Comparison of ENCODE assay signal across 8 cellular contexts in genomic region chr9:128001411-128002298, GRCh38. TPM values are rescaled to one million over a fixed set of nuclear protein-coding genes. Genes with fewer than 3 reads are reported as not detected.
A peak's percentile ranks its signal among the peaks of the same experiment; 100 is the strongest.
DNase-seq lines count a peak whose midpoint lies in the region; ATAC-seq and TF ChIP-seq lines count a peak whose summit lies in the region.

No MANE protein-coding gene starts in this region.

- no peaks in the 10 kb centered on the region for H3K27me3 Mint-ChIP-seq in mesothelial cell of epicardium (ENCODE audit: low read depth)

- H3K4me3 ChIP-seq in AG10803 (ENCODE audit: low read length), result no peak overlapping the region

- H3K36me3 Mint-ChIP-seq in mesothelial cell of epicardium, result peaks cover 2% of the 10 kb centered on the region
- no peaks in the 10 kb centered on the region for H3K36me3 Mint-ChIP-seq in stimulated activated effector memory CD8-positive, alpha-beta T cell treated with anti-CD3 and anti-CD28 coated beads, Interleukin-12 subunit alpha, Interleukin-12 subunit beta, amount 100 ng/mL, for 72 hours

- peak overlapping the region; percentile 5 for H3K27ac Mint-ChIP-seq in mesothelial cell of epicardium
- no peak overlapping the region for H3K27ac Mint-ChIP-seq in stimulated activated effector memory CD8-positive, alpha-beta T cell treated with anti-CD3 and anti-CD28 coated beads, Interleukin-12 subunit alpha, Interleukin-12 subunit beta, amount 100 ng/mL, for 72 hours

- no peak overlapping the region for H3K4me3 Mint-ChIP-seq in mesothelial cell of epicardium
- no peak overlapping the region for H3K4me3 Mint-ChIP-seq in stimulated activated effector memory CD8-positive, alpha-beta T cell treated with anti-CD3 and anti-CD28 coated beads, Interleukin-12 subunit alpha, Interleukin-12 subunit beta, amount 100 ng/mL, for 72 hours

- DNase-seq in AG10803 (ENCODE audit: low read depth) (peak; percentile 90), NCI-H460 (ENCODE audit: extremely low read depth, low read depth) (peak; percentile 91), dermis blood vessel endothelial cell (peak; percentile 86), mesothelial cell of epicardium (ENCODE audit: low spot score in 2 of 2, unreplicated experiment in 2 of 2) (no peak), COLO829 (ENCODE audit: low spot score) (no peak), NCI-H526 (lab: John Stamatoyannopoulos, UW) (no peak)
- no peak for DNase-seq in stimulated activated effector memory CD8-positive, alpha-beta T cell treated with anti-CD3 and anti-CD28 coated beads, Interleukin-12 subunit alpha, Interleukin-12 subunit beta, amount 100 ng/mL, for 72 hours (ENCODE audit: low spot score in 2 of 2)

- H3K4me1 Mint-ChIP-seq in mesothelial cell of epicardium, result peaks cover 17% of the 10 kb centered on the region
- H3K4me1 Mint-ChIP-seq in stimulated activated effector memory CD8-positive, alpha-beta T cell treated with anti-CD3 and anti-CD28 coated beads, Interleukin-12 subunit alpha, Interleukin-12 subunit beta, amount 100 ng/mL, for 72 hours, result peaks cover 13% of the 10 kb centered on the region

- TF ChIP-seq CTCF in AG10803 (conservative IDR thresholded peaks at IDR 0.05; ENCODE audit: low read length), result peak; percentile 1
- no peak for TF ChIP-seq CTCF in mesothelial cell of epicardium (IDR thresholded peaks at IDR 0.05; ENCODE audit: unreplicated experiment)

- ATAC-seq in GM21528 (IDR thresholded peaks at IDR 0.05; ENCODE audit: low FRiP score, unreplicated experiment), result no peak
- ATAC-seq in stimulated activated effector memory CD8-positive, alpha-beta T cell treated with anti-CD3 and anti-CD28 coated beads, Interleukin-12 subunit alpha, Interleukin-12 subunit beta, amount 100 ng/mL, for 72 hours, result no peak

- peaks cover 4% of the 10 kb centered on the region for H3K9me3 Mint-ChIP-seq in mesothelial cell of epicardium
- no peaks in the 10 kb centered on the region for H3K9me3 Mint-ChIP-seq in stimulated activated effector memory CD8-positive, alpha-beta T cell treated with anti-CD3 and anti-CD28 coated beads, Interleukin-12 subunit alpha, Interleukin-12 subunit beta, amount 100 ng/mL, for 72 hours

RNA-seq across cellular contexts. Expression of gene EEIG1, which starts 20.9 kb away (rescaled TPM):
- total RNA-seq in NCI-H460 (2014; rRNA removed; shearing (Covaris generic)), result 9.2 and 12.2 TPM in 2 replicates
- 11.6 and 14.6 TPM in 2 replicates for polyA plus RNA-seq in NCI-H460 (2014; cell fraction: nucleus; rRNA removed)
- 8.3 and 34.4 TPM in 2 replicates for total RNA-seq in dermis blood vessel endothelial cell
- total RNA-seq in mesothelial cell of epicardium, result 62.8 to 68.8 TPM (median 67.4 TPM) in 3 replicates

Comparison
In these comparisons a context has a peak if more than half of its experiments do, and no peak if none do; other contexts are left out.
1. DNase-seq: peak in AG10803 (single experiment), NCI-H460 (single experiment) and dermis blood vessel endothelial cell (single experiment); none in mesothelial cell of epicardium (0 of 2), stimulated activated effector memory CD8-positive, alpha-beta T cell treated with anti-CD3 and anti-CD28 coated beads, Interleukin-12 subunit alpha, Interleukin-12 subunit beta, amount 100 ng/mL, for 72 hours (0 of 2), COLO829 (single experiment) and NCI-H526 (0 of 2).